In genomic region chr14:104855532-104856090, GRCh38 we compare ENCODE assay signal across 15 cellular contexts. TPM values are rescaled to one million over a fixed set of nuclear protein-coding genes. Genes with fewer than 3 reads are reported as not detected.
A peak's percentile ranks its signal among the peaks of the same experiment; 100 is the strongest.
DNase-seq lines count a peak whose midpoint lies in the region; ATAC-seq, FAIRE-seq and TF ChIP-seq lines count a peak whose summit lies in the region.
"Had no signal": no experiment of that assay in that cellular context is flagged by ENCODE, and none has a peak within 500 bp of the region (broad histone marks: within the 10 kb centered on the region; RNA-seq: fewer than 3 reads in every experiment).

No MANE protein-coding gene starts in this region.

- no peak overlapping the region for H3K27ac Mint-ChIP-seq in GM23338
- H3K27ac Mint-ChIP-seq: IgD-negative memory B cell had no signal

- peaks cover 14% of the 10 kb centered on the region for H3K4me1 Mint-ChIP-seq in GM23338
- H3K4me1 Mint-ChIP-seq: IgD-negative memory B cell had no signal

- no peak for TF ChIP-seq CTCF in GM23338 (conservative IDR thresholded peaks at IDR 0.05; ENCODE audit: low read depth in 2 of 2)
- no peak for TF ChIP-seq CTCF in kidney (IDR thresholded peaks at IDR 0.05; ENCODE audit: borderline replicate concordance, extremely low read depth, insufficient read depth)
- no peak for TF ChIP-seq CTCF in GM20000 (IDR thresholded peaks at IDR 0.05; ENCODE audit: extremely low read depth, missing control alignments)

- no peaks in the 10 kb centered on the region for H4K20me1 ChIP-seq in GM23338 (replicated peaks; ENCODE audit: insufficient read depth)

- no peak overlapping the region for H2AFZ ChIP-seq in GM23338

- no peaks in the 10 kb centered on the region for H3K79me2 ChIP-seq in GM23338 (replicated peaks; ENCODE audit: insufficient read depth)

- H3K27ac ChIP-seq in GM23338 (ENCODE audit: low read depth) (no peak overlapping the region), kidney (ENCODE audit: low read depth in 2 of 2, low read length in 2 of 2) (no peak overlapping the region)
- H3K27ac ChIP-seq: C4-2B, SJCRH30 had no signal

- H3F3A ChIP-seq in GM23338 (replicated peaks; ENCODE audit: low read depth): no peaks in the 10 kb centered on the region

- peaks cover 18% of the 10 kb centered on the region for H3K4me1 ChIP-seq in GM23338 (ENCODE audit: insufficient read depth)
- H3K4me1 ChIP-seq in kidney (ENCODE audit: control insufficient read depth in 1 of 2, insufficient read depth in 1 of 2, low read depth in 1 of 2, low read length in 2 of 2): no peaks in the 10 kb centered on the region
- H3K4me1 ChIP-seq: SJCRH30 had no signal

- H3K27me3 ChIP-seq in GM23338 (ENCODE audit: insufficient read depth): 0 out of 2 replicates have a peak, but pooled peaks cover 5% of the 10 kb centered on the region

- no peak overlapping the region for H3K9ac ChIP-seq in kidney (ENCODE audit: low read length in 2 of 2)

- peaks cover 18% of the 10 kb centered on the region for H3K27me3 Mint-ChIP-seq in GM23338 (ENCODE audit: insufficient read depth, low read depth, poor library complexity)

- H3K4me3 ChIP-seq in GM23338 (no peak overlapping the region), kidney (ENCODE audit: low read length in 2 of 2) (no peak overlapping the region)
- H3K4me3 ChIP-seq: SJCRH30 had no signal

- peaks cover 5% of the 10 kb centered on the region; the same call in 1 of the 3 replicates for H3K36me3 Mint-ChIP-seq in GM23338 (ENCODE audit: low read depth)

- intact Hi-C loops in kidney (cut with DNase I): no loop called here
- intact Hi-C loops in sciatic nerve (cut with DNase I): no loop called here

- no peaks in the 10 kb centered on the region for H3K9me3 ChIP-seq in kidney (ENCODE audit: control insufficient read depth in 1 of 2, low read length in 2 of 2)
- H3K9me3 ChIP-seq: SJCRH30 had no signal

- no peak overlapping the region for H3K4me2 ChIP-seq in GM23338

- H3K36me3 ChIP-seq in GM23338 (ENCODE audit: insufficient read depth) (no peaks in the 10 kb centered on the region), kidney (ENCODE audit: control insufficient read depth in 1 of 2, insufficient read depth in 2 of 2, low read length in 2 of 2) (no peaks in the 10 kb centered on the region)
- H3K36me3 ChIP-seq: SJCRH30 had no signal

- ATAC-seq in GM23338 (peak; percentile 15; the same call in 2 of the 3 replicates), sciatic nerve (no peak), GM21529 (IDR thresholded peaks at IDR 0.05; ENCODE audit: unreplicated experiment) (no peak)

- no peaks in the 10 kb centered on the region for H3K9me2 ChIP-seq in GM23338 (ENCODE audit: insufficient read depth)

- DNase-seq in NCI-H146 (lab: John Stamatoyannopoulos, UW) (peak; percentile 25), NCI-H146 treated with DMSO at 0.1 percent for 48 hours (lab: John Stamatoyannopoulos, UW; ENCODE audit: unreplicated experiment) (no peak), GM23338 (ENCODE audit: low spot score) (no peak), kidney (peak; percentile 53), sciatic nerve (ENCODE audit: low spot score) (peak; percentile 38), GM20000 (ENCODE audit: low spot score) (no peak)
- no peak for DNase-seq in activated CD4-positive, alpha-beta T cell treated with anti-CD3 and anti-CD28 coated beads, Interleukin-2, amount 50 U/mL, for 1 hour
- DNase-seq: 8988T, NCI-H1436, NCI-H446, NCI-H774, SJCRH30 had no signal

- no peak for FAIRE-seq in kidney (lab: Jason Lieb, UNC)

- H3K9me3 Mint-ChIP-seq in GM23338: no peaks in the 10 kb centered on the region; the same call in 1 of the 3 replicates
- H3K9me3 Mint-ChIP-seq: IgD-negative memory B cell had no signal

- no peak overlapping the region for H3K4me3 Mint-ChIP-seq in GM23338
- H3K4me3 Mint-ChIP-seq: IgD-negative memory B cell had no signal

TF ChIP-seq in GM23338, 12 proteins besides CTCF, POLR2A, EP300 and RAD21:
- 0 out of 2 replicates have a peak, but pooled peaks have one; percentile 4 for TF ChIP-seq POLR2AphosphoS5 (IDR thresholded peaks at IDR 0.05; ENCODE audit: low read depth)
- TF ChIP-seq, protein P1, sequence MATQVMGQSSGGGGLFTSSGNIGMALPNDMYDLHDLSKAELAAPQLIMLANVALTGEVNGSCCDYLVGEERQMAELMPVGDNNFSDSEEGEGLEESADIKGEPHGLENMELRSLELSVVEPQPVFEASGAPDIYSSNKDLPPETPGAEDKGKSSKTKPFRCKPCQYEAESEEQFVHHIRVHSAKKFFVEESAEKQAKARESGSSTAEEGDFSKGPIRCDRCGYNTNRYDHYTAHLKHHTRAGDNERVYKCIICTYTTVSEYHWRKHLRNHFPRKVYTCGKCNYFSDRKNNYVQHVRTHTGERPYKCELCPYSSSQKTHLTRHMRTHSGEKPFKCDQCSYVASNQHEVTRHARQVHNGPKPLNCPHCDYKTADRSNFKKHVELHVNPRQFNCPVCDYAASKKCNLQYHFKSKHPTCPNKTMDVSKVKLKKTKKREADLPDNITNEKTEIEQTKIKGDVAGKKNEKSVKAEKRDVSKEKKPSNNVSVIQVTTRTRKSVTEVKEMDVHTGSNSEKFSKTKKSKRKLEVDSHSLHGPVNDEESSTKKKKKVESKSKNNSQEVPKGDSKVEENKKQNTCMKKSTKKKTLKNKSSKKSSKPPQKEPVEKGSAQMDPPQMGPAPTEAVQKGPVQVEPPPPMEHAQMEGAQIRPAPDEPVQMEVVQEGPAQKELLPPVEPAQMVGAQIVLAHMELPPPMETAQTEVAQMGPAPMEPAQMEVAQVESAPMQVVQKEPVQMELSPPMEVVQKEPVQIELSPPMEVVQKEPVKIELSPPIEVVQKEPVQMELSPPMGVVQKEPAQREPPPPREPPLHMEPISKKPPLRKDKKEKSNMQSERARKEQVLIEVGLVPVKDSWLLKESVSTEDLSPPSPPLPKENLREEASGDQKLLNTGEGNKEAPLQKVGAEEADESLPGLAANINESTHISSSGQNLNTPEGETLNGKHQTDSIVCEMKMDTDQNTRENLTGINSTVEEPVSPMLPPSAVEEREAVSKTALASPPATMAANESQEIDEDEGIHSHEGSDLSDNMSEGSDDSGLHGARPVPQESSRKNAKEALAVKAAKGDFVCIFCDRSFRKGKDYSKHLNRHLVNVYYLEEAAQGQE (IDR thresholded peaks at IDR 0.05; ENCODE audit: unreplicated experiment): no peak

RNA-seq across cellular contexts. Expression of gene CEP170B, which starts 9.5 kb away (rescaled TPM):
- 31.3 and 37.1 TPM in 2 replicates for total RNA-seq in GM23338 (2014; rRNA removed; shearing (Covaris generic))
- polyA plus RNA-seq in GM23338 (2016; fragmentation: Nextera tagmentation; extraction: Ambion mirVana) (4.6 and 5.3 TPM in 2 replicates), kidney (ENCODE audit: insufficient read depth, low read depth, low replicate concordance) (8.1 TPM)
- total RNA-seq in kidney (42.4 TPM), sciatic nerve (15.3 TPM)
- polyA plus RNA-seq: IgD-negative memory B cell had no signal

RNA-seq across cellular contexts. Expression of gene ZBTB42, which starts 54.7 kb away (rescaled TPM):
- total RNA-seq in GM23338 (2014; rRNA removed; shearing (Covaris generic)): 4.4 and 7.5 TPM in 2 replicates
- polyA plus RNA-seq in GM23338 (2016; fragmentation: Nextera tagmentation; extraction: Ambion mirVana): 0.66 and 0.70 TPM in 2 replicates
- total RNA-seq in kidney: 10.0 TPM
- 3.9 TPM for polyA plus RNA-seq in kidney (ENCODE audit: insufficient read depth, low read depth, low replicate concordance)
- total RNA-seq in sciatic nerve: 3.6 TPM

Comparison
In these comparisons a context has a peak if more than half of its experiments do, and no peak if none do; other contexts are left out.
1. DNase-seq: peak in NCI-H146 (single experiment), kidney (single experiment) and sciatic nerve (single experiment); none in NCI-H146 treated with DMSO at 0.1 percent for 48 hours (single experiment), GM23338 (single experiment), GM20000 (single experiment) and activated CD4-positive, alpha-beta T cell treated with anti-CD3 and anti-CD28 coated beads, Interleukin-2, amount 50 U/mL, for 1 hour (single experiment).